ENCODE assay signal across 29 cellular contexts in genomic region chr3:182233405-182233804, GRCh38.
"Had no signal": no experiment of that assay in that cellular context is flagged by ENCODE, and none has a peak within 500 bp of the region (broad histone marks: within the 10 kb centered on the region; RNA-seq: fewer than 3 reads in every experiment).

No MANE protein-coding gene starts in this region.

- H3K36me3 Mint-ChIP-seq: naive thymus-derived CD8-positive, alpha-beta T cell; natural killer cell treated with Interleukin-12 subunit alpha and Interleukin-12 subunit beta and Interleukin-15 and Interleukin-18, amount 100 ng/mL, for 72 hours; stimulated activated naive B cell treated with anti-CD40 and anti-IgM and Interleukin-4, amounts not matched to agents 10 μg/mL and 1 μg/mL and 100 μg/mL, for 72 hours had no signal

- H3K4me1 Mint-ChIP-seq: naive thymus-derived CD8-positive, alpha-beta T cell; stimulated activated naive B cell treated with anti-CD40 and anti-IgM and Interleukin-4, amounts not matched to agents 10 μg/mL and 1 μg/mL and 100 μg/mL, for 72 hours had no signal

- H3K4me2 ChIP-seq: smooth muscle cell had no signal

- H3K9me3 Mint-ChIP-seq: nephron progenitor cell; stimulated activated naive B cell treated with anti-CD40 and anti-IgM and Interleukin-4, amounts not matched to agents 10 μg/mL and 1 μg/mL and 100 μg/mL, for 72 hours had no signal

- H3K27ac Mint-ChIP-seq: naive thymus-derived CD8-positive, alpha-beta T cell; natural killer cell treated with Interleukin-12 subunit alpha and Interleukin-12 subunit beta and Interleukin-15 and Interleukin-18, amount 100 ng/mL, for 72 hours; nephron progenitor cell; stimulated activated naive B cell treated with anti-CD40 and anti-IgM and Interleukin-4, amounts not matched to agents 10 μg/mL and 1 μg/mL and 100 μg/mL, for 72 hours; stimulated activated naive CD8-positive, alpha-beta T cell treated with anti-CD3 and anti-CD28 coated beads, Interleukin-15, Interleukin-2, amounts not matched to agents 100 ng/mL and 50 ng/mL, for 24 hours had no signal

- H3K27me3 ChIP-seq: spleen, stomach, thyroid gland, tibial nerve, upper lobe of left lung, vagina had no signal

- ATAC-seq: naive thymus-derived CD8-positive, alpha-beta T cell; natural killer cell treated with Interleukin-12 subunit alpha and Interleukin-12 subunit beta and Interleukin-15 and Interleukin-18, amount 100 ng/mL, for 72 hours; pancreas; right cardiac atrium; sciatic nerve; stimulated activated naive B cell treated with anti-CD40 and anti-IgM and Interleukin-4, amounts not matched to agents 10 μg/mL and 1 μg/mL and 100 μg/mL, for 72 hours had no signal

- H3K4me3 ChIP-seq: pancreas, prostate gland, skin epidermis, smooth muscle cell, spleen, stomach, thoracic aorta, thyroid gland, tibial nerve, upper lobe of left lung, vagina had no signal

- H3K9me3 ChIP-seq: neutrophil, pancreas, prostate gland, spleen, stomach, thoracic aorta, thyroid gland, tibial nerve, upper lobe of left lung, vagina had no signal

- H3K27ac ChIP-seq: neutrophil, pancreas, prostate gland, skin epidermis, spleen, stomach, thoracic aorta, thyroid gland, upper lobe of left lung, vagina had no signal

- H3K4me3 Mint-ChIP-seq: naive thymus-derived CD8-positive, alpha-beta T cell; natural killer cell treated with Interleukin-12 subunit alpha and Interleukin-12 subunit beta and Interleukin-15 and Interleukin-18, amount 100 ng/mL, for 72 hours; nephron progenitor cell; neural crest cell; stimulated activated naive B cell treated with anti-CD40 and anti-IgM and Interleukin-4, amounts not matched to agents 10 μg/mL and 1 μg/mL and 100 μg/mL, for 72 hours; stimulated activated naive CD8-positive, alpha-beta T cell treated with anti-CD3 and anti-CD28 coated beads, Interleukin-15, Interleukin-2, amounts not matched to agents 100 ng/mL and 50 ng/mL, for 24 hours had no signal

- H3K27me3 Mint-ChIP-seq: natural killer cell treated with Interleukin-12 subunit alpha and Interleukin-12 subunit beta and Interleukin-15 and Interleukin-18, amount 100 ng/mL, for 72 hours; stimulated activated naive B cell treated with anti-CD40 and anti-IgM and Interleukin-4, amounts not matched to agents 10 μg/mL and 1 μg/mL and 100 μg/mL, for 72 hours had no signal

- H3K36me3 ChIP-seq: neutrophil, pancreas, prostate gland, spleen, stomach, thoracic aorta, thyroid gland, tibial nerve, upper lobe of left lung, vagina had no signal

- FAIRE-seq: pancreas, urothelium cell line had no signal

- H3K4me1 ChIP-seq: pancreas, prostate gland, spleen, thyroid gland, upper lobe of left lung, vagina had no signal

- DNase-seq: naive thymus-derived CD8-positive, alpha-beta T cell; nephron progenitor cell; nucleus accumbens; pancreas; right cardiac atrium; spleen; stimulated activated CD4-positive, alpha-beta T cell treated with anti-CD3 and anti-CD28 coated beads, Interleukin-12 subunit alpha, Interleukin-12 subunit beta, amount 100 ng/mL, for 4 hours; stimulated activated CD4-positive, alpha-beta T cell treated with anti-CD3 and anti-CD28 coated beads, Interleukin-1b, Interleukin-23, amount 100 ng/mL, for 48 hours; stimulated activated CD4-positive, alpha-beta T cell treated with anti-CD3 and anti-CD28 coated beads, Interleukin-4, amount 100 ng/mL, for 1 hour; stimulated activated CD4-positive, alpha-beta T cell treated with anti-CD3 and anti-CD28 coated beads, Interleukin-4, amount 100 ng/mL, for 4 hours; stimulated activated CD8-positive, alpha-beta memory T cell treated with anti-CD3 and anti-CD28 coated beads, Interleukin-4, amount 100 ng/mL, for 48 hours; stimulated activated naive B cell treated with anti-CD40 and anti-IgM and Interleukin-4, amounts not matched to agents 10 μg/mL and 1 μg/mL and 100 μg/mL, for 72 hours; stimulated activated naive CD4-positive, alpha-beta T cell treated with Interleukin-2 at 50 U/mL for 16 hours; stomach; thyroid gland; trophoblast cell; upper lobe of left lung had no signal
